Comparison of ENCODE assay signal across 8 cellular contexts in the genomic region with DNA sequence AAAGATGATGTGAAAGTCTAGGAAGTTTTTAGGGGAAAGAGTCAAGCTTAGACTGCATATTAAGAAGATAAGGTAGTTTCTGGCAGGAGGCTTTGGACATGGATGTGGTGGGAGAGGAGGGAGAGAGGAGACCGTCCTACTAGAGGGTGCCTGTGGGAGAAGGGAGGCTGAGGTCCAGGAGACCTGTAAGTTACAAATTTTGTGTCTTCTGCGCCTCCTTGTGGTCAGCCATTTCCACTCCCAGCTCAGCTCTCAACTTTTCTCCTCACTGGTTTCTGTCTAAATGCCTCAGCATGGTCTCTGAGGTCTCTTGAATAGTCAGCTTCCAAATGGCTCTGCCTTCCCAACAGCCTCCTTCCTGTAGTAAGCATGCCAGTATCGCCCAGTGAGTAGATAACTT.
DNase-seq lines count a peak whose midpoint lies in the region; TF ChIP-seq lines count a peak whose summit lies in the region.

No MANE protein-coding gene starts in this region.

- H3F3A ChIP-seq in OCI-LY1 (ENCODE audit: insufficient read depth, low read length) = no peaks in the 10 kb centered on the region

- no peaks in the 10 kb centered on the region for H3K9me3 Mint-ChIP-seq in T-helper 2 cell treated with Interferon-gamma antibody and Interleukin-4, amounts not matched to agents 5 μg/mL and 100 μg/mL, for 36 hours

- no peaks in the 10 kb centered on the region for H3K27me3 ChIP-seq in OCI-LY1 (ENCODE audit: insufficient read depth, low read length)

- no peak overlapping the region for H3K27ac Mint-ChIP-seq in T-helper 2 cell treated with Interferon-gamma antibody and Interleukin-4, amounts not matched to agents 5 μg/mL and 100 μg/mL, for 36 hours

- no peak overlapping the region for H3K4me3 Mint-ChIP-seq in T-helper 2 cell treated with Interferon-gamma antibody and Interleukin-4, amounts not matched to agents 5 μg/mL and 100 μg/mL, for 36 hours

- peak; percentile 54 for DNase-seq in AG20443 (ENCODE audit: low spot score)
- DNase-seq in cerebellar cortex (ENCODE audit: low spot score) = peak; percentile 30
- DNase-seq in lung microvascular endothelial cell (ENCODE audit: low read depth in 2 of 2) = peak; percentile 62 to 66
- DNase-seq in T-helper 2 cell treated with Interferon-gamma antibody and Interleukin-4, amounts not matched to agents 5 μg/mL and 100 μg/mL, for 36 hours (ENCODE audit: low spot score) = no peak
- no peak for DNase-seq in central memory CD4-positive, alpha-beta T cell
- DNase-seq in superior temporal gyrus (ENCODE audit: extremely low spot score) = no peak

- no peaks in the 10 kb centered on the region for H3K36me3 Mint-ChIP-seq in T-helper 2 cell treated with Interferon-gamma antibody and Interleukin-4, amounts not matched to agents 5 μg/mL and 100 μg/mL, for 36 hours (ENCODE audit: low read depth)

- H3K4me1 ChIP-seq in OCI-LY1 (ENCODE audit: insufficient read depth, low read length, severe bottlenecking) = no peaks in the 10 kb centered on the region

- no peaks in the 10 kb centered on the region for H3K4me1 Mint-ChIP-seq in T-helper 2 cell treated with Interferon-gamma antibody and Interleukin-4, amounts not matched to agents 5 μg/mL and 100 μg/mL, for 36 hours (ENCODE audit: low read depth)

- H3K79me2 ChIP-seq in OCI-LY1 (ENCODE audit: insufficient read depth, low read length) = no peaks in the 10 kb centered on the region

- no peak overlapping the region for H3K9ac ChIP-seq in OCI-LY1 (ENCODE audit: low read length)

- no peaks in the 10 kb centered on the region for H3K36me3 ChIP-seq in OCI-LY1 (ENCODE audit: insufficient read depth, low read length)

- no peak overlapping the region for H2AFZ ChIP-seq in OCI-LY1 (ENCODE audit: low read length)

- no peaks in the 10 kb centered on the region for H3K9me3 ChIP-seq in OCI-LY1 (ENCODE audit: low read length)

- H3K27me3 Mint-ChIP-seq in T-helper 2 cell treated with Interferon-gamma antibody and Interleukin-4, amounts not matched to agents 5 μg/mL and 100 μg/mL, for 36 hours (ENCODE audit: low read depth) = peaks cover 35% of the 10 kb centered on the region

- H3K4me3 ChIP-seq in OCI-LY1 (ENCODE audit: low read depth, low read length, poor library complexity, severe bottlenecking) = no peak overlapping the region

- no peaks in the 10 kb centered on the region for H4K20me1 ChIP-seq in OCI-LY1 (ENCODE audit: insufficient read depth, low read length)

- no peaks in the 10 kb centered on the region for H3K9me2 ChIP-seq in OCI-LY1 (ENCODE audit: low read depth, low read length)

- TF ChIP-seq CTCF in GM12874 (IDR thresholded peaks at IDR 0.05; ENCODE audit: insufficient read depth, low read depth, low read length) (peak; percentile 79), OCI-LY1 (IDR thresholded peaks at IDR 0.05; ENCODE audit: low read length) (peak; percentile 59; the same call in 1 of the 2 replicates)

- H3K4me2 ChIP-seq in OCI-LY1 (ENCODE audit: low read length) = no peak overlapping the region

- H3K27ac ChIP-seq in OCI-LY1 (ENCODE audit: low read depth, low read length, poor library complexity, severe bottlenecking) = no peak overlapping the region

Comparison
In these comparisons a context has a peak if more than half of its experiments do, and no peak if none do; other contexts are left out.
1. DNase-seq: peak in AG20443 (single experiment), cerebellar cortex (single experiment) and lung microvascular endothelial cell (2 of 2); none in T-helper 2 cell treated with Interferon-gamma antibody and Interleukin-4, amounts not matched to agents 5 μg/mL and 100 μg/mL, for 36 hours (single experiment), central memory CD4-positive, alpha-beta T cell (single experiment) and superior temporal gyrus (single experiment).